In the genomic region with DNA sequence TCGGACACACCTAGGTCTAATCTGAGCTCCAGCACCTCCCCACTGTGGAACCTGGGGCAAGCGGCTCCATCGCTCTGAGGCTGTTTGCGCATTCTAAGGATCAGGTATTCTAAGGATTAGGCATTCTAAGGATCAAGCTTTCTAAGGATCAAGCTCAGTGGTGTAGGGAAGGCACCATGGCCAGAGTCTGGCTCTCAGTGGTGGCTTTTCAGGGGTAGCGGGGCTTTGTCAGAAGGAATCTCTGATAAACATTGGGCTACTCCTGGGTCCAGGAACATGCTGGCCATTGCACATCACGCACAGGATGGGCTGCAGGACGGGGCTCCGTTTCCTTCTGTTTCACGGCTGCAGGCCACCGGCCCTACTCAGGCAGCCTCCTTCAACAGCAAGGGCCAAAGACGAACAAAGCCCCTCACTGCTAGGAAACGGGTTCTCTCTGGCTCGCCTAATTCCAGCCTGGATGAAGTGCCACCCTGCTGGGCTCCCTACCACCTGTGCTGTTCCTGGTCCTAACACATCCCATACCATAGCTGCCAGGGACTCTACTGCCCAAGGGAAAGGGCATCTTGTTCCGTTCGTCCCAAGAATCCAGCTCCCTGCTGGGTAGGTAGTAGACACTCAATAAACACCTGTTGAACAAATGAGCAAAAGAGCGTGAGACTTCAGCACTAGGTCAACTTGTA, we compare ENCODE assay signal across 10 cellular contexts. TPM values are rescaled to one million over a fixed set of nuclear protein-coding genes. Genes with fewer than 3 reads are reported as not detected.
"Had no signal": no experiment of that assay in that cellular context is flagged by ENCODE, and none has a peak within 500 bp of the region (broad histone marks: within the 10 kb centered on the region; RNA-seq: fewer than 3 reads in every experiment).

No MANE protein-coding gene starts in this region.

- ATAC-seq: activated CD8-positive, alpha-beta memory T cell treated with anti-CD3 and anti-CD28 coated beads, Interleukin-2, amount 10 ng/mL, durations not matched to agents 7 days and 5 days; activated T-cell treated with anti-CD3 and anti-CD28 coated beads, Interleukin-2, amount 50 U/mL, for 4 hours; foreskin keratinocyte; left lobe of liver; pancreas had no signal

- H3K9me3 ChIP-seq: pancreas, stomach had no signal

- DNase-seq: activated B cell treated with CpG ODN at 0.5 μM for 24 hours; activated CD8-positive, alpha-beta memory T cell treated with anti-CD3 and anti-CD28 coated beads, Interleukin-2, amount 10 ng/mL, durations not matched to agents 7 days and 5 days; activated effector memory CD4-positive, alpha-beta T cell treated with anti-CD3 and anti-CD28 coated beads, Interleukin-2, amount 50 U/mL, for 16 hours; activated T-cell treated with anti-CD3 and anti-CD28 coated beads, Interleukin-2, amount 50 U/mL, for 4 hours; anterior cingulate cortex; foreskin keratinocyte; small intestine; stomach had no signal

- H3K27ac ChIP-seq: pancreas, stomach had no signal

- H3K4me3 ChIP-seq: pancreas, stomach had no signal

- H3K27me3 ChIP-seq: foreskin keratinocyte, pancreas had no signal

- H3K36me3 ChIP-seq: pancreas, stomach had no signal

RNA-seq across cellular contexts. Expression of a gene that starts 5.5 kb away (rescaled TPM):
- total RNA-seq: activated B cell treated with CpG ODN at 0.5 μM for 24 hours; activated CD8-positive, alpha-beta memory T cell treated with anti-CD3 and anti-CD28 coated beads, Interleukin-2, amount 10 ng/mL, durations not matched to agents 7 days and 5 days had no signal
